1 cellular context compared by ENCODE assay signal in the genomic region with DNA sequence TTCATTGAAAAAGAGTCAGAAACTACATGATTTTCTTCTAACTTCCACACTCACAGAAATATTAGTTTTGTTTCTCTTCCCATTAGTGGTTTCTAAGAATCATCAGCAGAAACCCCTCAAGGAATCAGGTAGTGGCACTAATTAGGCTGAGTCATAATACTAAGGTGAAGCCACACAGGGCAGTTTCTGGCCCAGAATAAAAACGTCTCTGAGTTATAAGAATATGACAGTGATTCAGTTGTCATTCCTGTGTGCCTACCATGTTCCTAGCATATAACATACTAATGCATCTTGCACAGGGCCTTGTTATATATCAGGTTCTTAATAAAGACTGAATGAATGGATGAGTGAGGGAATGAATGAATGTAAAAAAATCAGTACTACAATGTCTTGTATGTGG.
A peak's percentile ranks its signal among the peaks of the same experiment; 100 is the strongest.
TF ChIP-seq lines count a peak whose summit lies in the region.

No MANE protein-coding gene starts in this region.

TF ChIP-seq in GM12878, 131 proteins besides CTCF, POLR2A, EP300 and RAD21 (continued from another document):
- TF ChIP-seq, protein P1, sequence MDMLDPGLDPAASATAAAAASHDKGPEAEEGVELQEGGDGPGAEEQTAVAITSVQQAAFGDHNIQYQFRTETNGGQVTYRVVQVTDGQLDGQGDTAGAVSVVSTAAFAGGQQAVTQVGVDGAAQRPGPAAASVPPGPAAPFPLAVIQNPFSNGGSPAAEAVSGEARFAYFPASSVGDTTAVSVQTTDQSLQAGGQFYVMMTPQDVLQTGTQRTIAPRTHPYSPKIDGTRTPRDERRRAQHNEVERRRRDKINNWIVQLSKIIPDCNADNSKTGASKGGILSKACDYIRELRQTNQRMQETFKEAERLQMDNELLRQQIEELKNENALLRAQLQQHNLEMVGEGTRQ (IDR thresholded peaks at IDR 0.05; ENCODE audit: borderline replicate concordance, low read depth, low read length), result no peak
- peak; percentile 99 for TF ChIP-seq BCL11A (IDR thresholded peaks at IDR 0.05; ENCODE audit: low read depth, low read length)
- TF ChIP-seq, protein P2, sequence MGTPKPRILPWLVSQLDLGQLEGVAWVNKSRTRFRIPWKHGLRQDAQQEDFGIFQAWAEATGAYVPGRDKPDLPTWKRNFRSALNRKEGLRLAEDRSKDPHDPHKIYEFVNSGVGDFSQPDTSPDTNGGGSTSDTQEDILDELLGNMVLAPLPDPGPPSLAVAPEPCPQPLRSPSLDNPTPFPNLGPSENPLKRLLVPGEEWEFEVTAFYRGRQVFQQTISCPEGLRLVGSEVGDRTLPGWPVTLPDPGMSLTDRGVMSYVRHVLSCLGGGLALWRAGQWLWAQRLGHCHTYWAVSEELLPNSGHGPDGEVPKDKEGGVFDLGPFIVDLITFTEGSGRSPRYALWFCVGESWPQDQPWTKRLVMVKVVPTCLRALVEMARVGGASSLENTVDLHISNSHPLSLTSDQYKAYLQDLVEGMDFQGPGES (IDR thresholded peaks at IDR 0.05), result no peak
- peak; percentile 95; the same call in 1 of the 2 replicates for TF ChIP-seq BACH1 (IDR thresholded peaks at IDR 0.05; ENCODE audit: borderline replicate concordance)
